ENCODE assay signal across 8 cellular contexts in the genomic region with DNA sequence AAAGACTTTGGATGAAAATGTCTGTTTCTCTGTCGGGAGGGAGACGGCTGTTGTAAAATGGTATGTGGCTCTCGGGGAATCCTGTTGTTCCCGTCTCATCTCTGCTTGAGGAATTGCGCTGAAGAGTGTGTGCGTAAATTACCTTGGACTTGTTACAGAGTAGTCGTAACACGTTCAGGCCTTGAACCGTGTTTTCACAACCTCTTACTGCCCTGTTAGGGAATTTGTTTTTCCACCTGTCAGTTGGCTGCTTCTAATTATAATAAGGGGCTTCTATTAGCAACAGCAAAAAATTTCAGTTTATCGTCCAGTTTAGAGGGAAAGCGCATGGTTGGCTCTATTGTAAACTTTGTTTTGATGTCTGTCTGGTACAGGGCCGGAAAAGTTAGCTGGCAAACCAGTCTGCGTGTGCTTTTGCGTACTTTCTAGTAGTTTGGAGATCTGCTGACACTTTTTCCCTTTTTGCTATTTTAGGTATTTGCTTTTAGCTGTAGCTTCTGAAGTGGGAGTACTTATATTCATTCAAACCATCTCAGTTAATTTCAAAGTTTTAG. TPM values are rescaled to one million over a fixed set of nuclear protein-coding genes. Genes with fewer than 3 reads are reported as not detected.
DNase-seq lines count a peak whose midpoint lies in the region; ATAC-seq and TF ChIP-seq lines count a peak whose summit lies in the region.

No MANE protein-coding gene starts in this region.

- H3K36me3 ChIP-seq in Peyer's patch (no peaks in the 10 kb centered on the region), mesodermal cell (ENCODE audit: control insufficient read depth, insufficient read depth, low read length) (no peaks in the 10 kb centered on the region), aorta (ENCODE audit: control insufficient read depth in 1 of 2, insufficient read depth in 2 of 2, low read length in 1 of 2) (no peaks in the 10 kb centered on the region)

- ATAC-seq in HG03025 (IDR thresholded peaks at IDR 0.05; ENCODE audit: low FRiP score, unreplicated experiment) (peak; percentile 7), aorta (ENCODE audit: low FRiP score) (peak; percentile 33)

- WGBS in mesodermal cell (ENCODE audit: insufficient coverage in 2 of 2), 2 experiments: 0 to 5% methylated on average over 10 to 11 of the region's 14 CpGs
- 0% methylated on average over 14 of the region's 14 CpGs for WGBS in aorta, 2 donors

- H3K4me3 ChIP-seq in Peyer's patch (peak overlapping the region; percentile 85 to 98 (median 94)), mesodermal cell (ENCODE audit: extremely low read depth, insufficient read depth, low read length, poor library complexity, severe bottlenecking) (peak overlapping the region; percentile 92), aorta (ENCODE audit: low read length in 2 of 2) (peak overlapping the region; percentile 95 to 96)

- DNase-seq in NCI-H2081 (lab: John Stamatoyannopoulos, UW): peak; percentile 35 to 43
- DNase-seq in NCI-H2081 treated with DMSO at 0.1 percent for 48 hours (lab: John Stamatoyannopoulos, UW): no peak
- no peak for DNase-seq in Peyer's patch
- DNase-seq in dermis blood vessel endothelial cell: peak; percentile 62
- no peak for DNase-seq in aorta
- no peak for DNase-seq in kidney tubule cell (ENCODE audit: low spot score)

- H3K9me3 ChIP-seq in Peyer's patch (no peaks in the 10 kb centered on the region), mesodermal cell (ENCODE audit: control insufficient read depth, low read length) (no peaks in the 10 kb centered on the region), aorta (ENCODE audit: control insufficient read depth, low read length) (no peaks in the 10 kb centered on the region)

- intact Hi-C loops in aorta (cut with DNase I): loop anchor here (5.0 to 10.0 kb wide), 5 partner anchors 64 to 436 kb away; a partner anchor contains a TSS

- TF ChIP-seq CTCF in Peyer's patch (IDR thresholded peaks at IDR 0.05): no peak

- H3K27ac ChIP-seq in Peyer's patch: peak overlapping the region; percentile 97 to 100 (median 100)
- peak overlapping the region; percentile 96 for H3K27ac ChIP-seq in mesodermal cell (ENCODE audit: low read depth, low read length, severe bottlenecking)
- H3K27ac ChIP-seq in aorta (ENCODE audit: low read depth in 1 of 2, low read length in 2 of 2): peak overlapping the region; percentile 20 to 99

- H3K4me1 ChIP-seq in Peyer's patch: peaks cover 0 to 22% (median 6%) of the 10 kb centered on the region in 4 donors
- H3K4me1 ChIP-seq in mesodermal cell (ENCODE audit: control insufficient read depth, insufficient read depth, low read length, poor library complexity, severe bottlenecking): peaks cover 7% of the 10 kb centered on the region
- H3K4me1 ChIP-seq in aorta (ENCODE audit: control insufficient read depth in 1 of 2, insufficient read depth in 2 of 2, low read length in 2 of 2): peaks cover 2 to 3% of the 10 kb centered on the region in 2 donors

- H3K27me3 ChIP-seq in Peyer's patch (no peaks in the 10 kb centered on the region), aorta (ENCODE audit: control insufficient read depth in 1 of 2, insufficient read depth in 2 of 2, low read length in 1 of 2) (no peaks in the 10 kb centered on the region)

- TF ChIP-seq POLR2A in Peyer's patch (IDR thresholded peaks at IDR 0.05): no peak

RNA-seq across cellular contexts. Expression of a gene that starts 1.5 kb away (rescaled TPM):
- total RNA-seq in Peyer's patch (100 to 1,000 TPM in 1 of 4 donors, 10 to 100 TPM in 3; 87.8 to 123 (median 97.8) TPM), dermis blood vessel endothelial cell (85.6 and 138 TPM in 2 replicates), aorta (100 to 1,000 TPM; 213 to 251 TPM)
- 13.7 TPM for polyA plus RNA-seq in mesodermal cell (2013, experiment 1 of 2)
- polyA plus RNA-seq in mesodermal cell (2013, experiment 2 of 2): 14.0 TPM
- 10 to 100 TPM; 24.8 to 25.4 TPM for polyA plus RNA-seq in aorta

Comparison
In these comparisons a context has a peak if more than half of its experiments do, and no peak if none do; other contexts are left out.
1. DNase-seq: peak in NCI-H2081 (2 of 2) and dermis blood vessel endothelial cell (single experiment); none in NCI-H2081 treated with DMSO at 0.1 percent for 48 hours (single experiment), Peyer's patch (0 of 3), aorta (0 of 2) and kidney tubule cell (single experiment).
2. Peak in every context shown above with its lines, with median percentiles within 50 percentile points of each other: H3K27ac ChIP-seq and H3K4me3 ChIP-seq.